Comparison of ENCODE assay signal across 22 cellular contexts in the genomic region with DNA sequence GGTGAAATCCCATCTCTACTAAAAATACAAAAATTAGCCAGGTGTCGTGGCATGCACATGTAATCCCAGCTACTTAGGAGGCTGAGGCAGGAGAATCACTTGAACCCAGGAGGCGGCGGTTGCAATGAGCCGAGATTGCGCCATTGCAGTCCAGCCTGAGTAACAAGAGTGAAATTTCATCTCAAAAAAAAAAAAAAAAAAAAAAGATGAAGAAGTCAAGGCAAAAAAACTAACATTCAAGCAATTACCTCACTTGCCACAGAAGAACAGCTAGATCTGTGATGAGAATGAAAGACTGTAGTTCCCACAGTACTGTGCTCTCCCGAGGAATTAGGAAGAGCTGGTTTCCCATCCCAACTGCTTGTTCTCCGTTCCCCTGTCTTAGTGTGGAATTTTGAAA.
"Had no signal": no experiment of that assay in that cellular context is flagged by ENCODE, and none has a peak within 500 bp of the region (broad histone marks: within the 10 kb centered on the region; RNA-seq: fewer than 3 reads in every experiment).

No MANE protein-coding gene starts in this region.

- ATAC-seq: activated CD8-positive, alpha-beta memory T cell treated with anti-CD3 and anti-CD28 coated beads, Interleukin-2, amount 10 ng/mL, durations not matched to agents 7 days and 5 days; activated naive CD4-positive, alpha-beta T cell treated with anti-CD3 and anti-CD28 coated beads, Interleukin-2, amount 50 U/mL, for 72 hours; activated naive CD8-positive, alpha-beta T cell treated with anti-CD3 and anti-CD28 coated beads, Interleukin-2, amount 50 U/mL, for 24 hours; activated T-cell treated with anti-CD3 and anti-CD28 coated beads, Interleukin-2, amount 50 U/mL, for 4 hours; T-helper 17 cell had no signal

- DNase-seq: activated B cell treated with CpG ODN at 0.5 μM for 24 hours; activated CD4-positive, alpha-beta T cell treated with anti-CD3 and anti-CD28 coated beads for 1 hour; activated CD4-positive, alpha-beta T cell treated with anti-CD3 and anti-CD28 coated beads, Interleukin-2, amount 10 ng/mL, durations not matched to agents 24 days and 14 days; activated CD4-positive, alpha-beta T cell treated with anti-CD3 and anti-CD28 coated beads, Interleukin-2, amount 50 U/mL, for 48 hours; activated CD8-positive, alpha-beta memory T cell treated with anti-CD3 and anti-CD28 coated beads, Interleukin-2, amount 10 ng/mL, durations not matched to agents 7 days and 5 days; activated effector memory CD4-positive, alpha-beta T cell treated with anti-CD3 and anti-CD28 coated beads, Interleukin-2, amount 50 U/mL, for 16 hours; activated naive CD4-positive, alpha-beta T cell treated with Interleukin-2 at 50 U/mL for 16 hours; activated naive CD8-positive, alpha-beta T cell treated with anti-CD3 and anti-CD28 coated beads, Interleukin-2, amount 50 U/mL, for 24 hours; activated T-cell treated with anti-CD3 and anti-CD28 coated beads, Interleukin-2, amount 50 U/mL, for 4 hours; KG1; MV-4-11; NCI-H1105; NCI-H1436; NCI-H1694 treated with DMSO at 0.1 percent for 48 hours; NCI-H510A treated with DMSO at 0.1 percent for 48 hours; NCI-H69; SIG-M5; T-helper 17 cell; T-helper 9 cell had no signal

- H3K36me3 ChIP-seq: brain microvascular endothelial cell, cardiac muscle cell had no signal

- H3K4me3 ChIP-seq: cardiac muscle cell had no signal

- H3K27ac ChIP-seq: brain microvascular endothelial cell, cardiac muscle cell had no signal
